8 cellular contexts compared by ENCODE assay signal in genomic region chr6:100116409-100117194, GRCh38.
DNase-seq lines count a peak whose midpoint lies in the region; ATAC-seq, FAIRE-seq and TF ChIP-seq lines count a peak whose summit lies in the region.

No MANE protein-coding gene starts in this region.

- no peaks in the 10 kb centered on the region for H3K36me3 ChIP-seq in kidney (ENCODE audit: control insufficient read depth in 1 of 2, insufficient read depth in 2 of 2, low read length in 2 of 2)
- H3K36me3 ChIP-seq in naive thymus-derived CD4-positive, alpha-beta T cell (ENCODE audit: control insufficient read depth in 2 of 3, insufficient read depth in 3 of 3, low read length in 3 of 3) = no peaks in the 10 kb centered on the region

- peak; percentile 81 for ATAC-seq in GM19351 (IDR thresholded peaks at IDR 0.05; ENCODE audit: unreplicated experiment)
- ATAC-seq in naive thymus-derived CD4-positive, alpha-beta T cell = no peak

- peaks cover 5% of the 10 kb centered on the region for H3K4me1 Mint-ChIP-seq in type B pancreatic cell (ENCODE audit: unreplicated experiment)
- no peaks in the 10 kb centered on the region for H3K4me1 Mint-ChIP-seq in naive thymus-derived CD4-positive, alpha-beta T cell

- H3K27me3 ChIP-seq in naive thymus-derived CD4-positive, alpha-beta T cell (ENCODE audit: control insufficient read depth in 2 of 2, insufficient read depth in 2 of 2, low read length in 2 of 2) = no peaks in the 10 kb centered on the region

- H3K27ac Mint-ChIP-seq in type B pancreatic cell = no peak overlapping the region
- H3K27ac Mint-ChIP-seq in naive thymus-derived CD4-positive, alpha-beta T cell = no peak overlapping the region

- no peak overlapping the region for H3K9ac ChIP-seq in kidney (ENCODE audit: low read length in 2 of 2)

- intact Hi-C loops in kidney (cut with DNase I) = loop anchor here (10.0 kb wide), 1 partner anchor 358 kb away; no protein-coding TSS in a partner anchor
- intact Hi-C loops in naive thymus-derived CD4-positive, alpha-beta T cell (cut with micrococcal nuclease) = loop anchor here (1.0 to 5.0 kb wide), 6 partner anchors 361 to 766 kb away; partner anchors contain the start of gene ASCC3 (in 1 of the 2)

- H3K9me3 Mint-ChIP-seq in type B pancreatic cell = no peaks in the 10 kb centered on the region
- H3K9me3 Mint-ChIP-seq in naive thymus-derived CD4-positive, alpha-beta T cell = no peaks in the 10 kb centered on the region

- peak; percentile 83 for DNase-seq in EH (ENCODE audit: low read depth)
- DNase-seq in HTR-8/SVneo (ENCODE audit: insufficient read length, low spot score) = peak; percentile 29
- peak; percentile 62 for DNase-seq in NOMO-1 treated with DMSO at 0.1 percent for 48 hours (lab: John Stamatoyannopoulos, UW; ENCODE audit: unreplicated experiment)
- peak; percentile 32 for DNase-seq in brain pericyte (ENCODE audit: low read depth, low spot score)
- no peak for DNase-seq in kidney
- DNase-seq in type B pancreatic cell (ENCODE audit: extremely low spot score, unreplicated experiment) = no peak
- no peak for DNase-seq in naive thymus-derived CD4-positive, alpha-beta T cell

- no peak overlapping the region for H3K4me3 Mint-ChIP-seq in type B pancreatic cell
- H3K4me3 Mint-ChIP-seq in naive thymus-derived CD4-positive, alpha-beta T cell = no peak overlapping the region

- no peaks in the 10 kb centered on the region for H3K4me1 ChIP-seq in kidney (ENCODE audit: control insufficient read depth in 1 of 2, insufficient read depth in 1 of 2, low read depth in 1 of 2, low read length in 2 of 2)
- no peaks in the 10 kb centered on the region for H3K4me1 ChIP-seq in naive thymus-derived CD4-positive, alpha-beta T cell (ENCODE audit: control insufficient read depth in 2 of 2, insufficient read depth in 2 of 2, low read length in 2 of 2)

- H3K36me3 Mint-ChIP-seq in type B pancreatic cell = no peaks in the 10 kb centered on the region
- H3K36me3 Mint-ChIP-seq in naive thymus-derived CD4-positive, alpha-beta T cell = no peaks in the 10 kb centered on the region

- H3K27ac ChIP-seq in kidney (ENCODE audit: low read depth in 2 of 2, low read length in 2 of 2) = no peak overlapping the region
- no peak overlapping the region for H3K27ac ChIP-seq in naive thymus-derived CD4-positive, alpha-beta T cell (ENCODE audit: low read depth, low read length)

- no peak overlapping the region for H3K4me3 ChIP-seq in kidney (ENCODE audit: low read length in 2 of 2)
- H3K4me3 ChIP-seq in naive thymus-derived CD4-positive, alpha-beta T cell (ENCODE audit: low read length) = no peak overlapping the region

- CTCF ChIA-PET in naive thymus-derived CD4-positive, alpha-beta T cell (lab: Charles Lee) = no interaction called here

- POLR2A ChIA-PET in naive thymus-derived CD4-positive, alpha-beta T cell (lab: Charles Lee) = no interaction called here

- FAIRE-seq in HTR-8/SVneo (lab: Jason Lieb, UNC) = no peak
- FAIRE-seq in kidney (lab: Jason Lieb, UNC) = peak; percentile 89

- peak; percentile 56 for TF ChIP-seq CTCF in kidney (IDR thresholded peaks at IDR 0.05; ENCODE audit: borderline replicate concordance, extremely low read depth, insufficient read depth)
- TF ChIP-seq CTCF in type B pancreatic cell (conservative IDR thresholded peaks at IDR 0.05) = peak; percentile 90

- peaks cover 11% of the 10 kb centered on the region for H3K27me3 Mint-ChIP-seq in type B pancreatic cell
- peaks cover 0 to 23% (median 12%) of the 10 kb centered on the region in 5 donors for H3K27me3 Mint-ChIP-seq in naive thymus-derived CD4-positive, alpha-beta T cell

- H3K9me3 ChIP-seq in kidney (ENCODE audit: control insufficient read depth in 1 of 2, low read length in 2 of 2) = no peaks in the 10 kb centered on the region
- no peaks in the 10 kb centered on the region for H3K9me3 ChIP-seq in naive thymus-derived CD4-positive, alpha-beta T cell (ENCODE audit: control insufficient read depth in 2 of 3, low read length in 3 of 3)

Comparison
In these comparisons a context has a peak if more than half of its experiments do, and no peak if none do; other contexts are left out.
1. DNase-seq: peak in EH (single experiment), HTR-8/SVneo (single experiment), NOMO-1 treated with DMSO at 0.1 percent for 48 hours (single experiment) and brain pericyte (single experiment); none in kidney (single experiment), type B pancreatic cell (single experiment) and naive thymus-derived CD4-positive, alpha-beta T cell (0 of 9).